ENCODE assay signal across 9 cellular contexts in the genomic region with DNA sequence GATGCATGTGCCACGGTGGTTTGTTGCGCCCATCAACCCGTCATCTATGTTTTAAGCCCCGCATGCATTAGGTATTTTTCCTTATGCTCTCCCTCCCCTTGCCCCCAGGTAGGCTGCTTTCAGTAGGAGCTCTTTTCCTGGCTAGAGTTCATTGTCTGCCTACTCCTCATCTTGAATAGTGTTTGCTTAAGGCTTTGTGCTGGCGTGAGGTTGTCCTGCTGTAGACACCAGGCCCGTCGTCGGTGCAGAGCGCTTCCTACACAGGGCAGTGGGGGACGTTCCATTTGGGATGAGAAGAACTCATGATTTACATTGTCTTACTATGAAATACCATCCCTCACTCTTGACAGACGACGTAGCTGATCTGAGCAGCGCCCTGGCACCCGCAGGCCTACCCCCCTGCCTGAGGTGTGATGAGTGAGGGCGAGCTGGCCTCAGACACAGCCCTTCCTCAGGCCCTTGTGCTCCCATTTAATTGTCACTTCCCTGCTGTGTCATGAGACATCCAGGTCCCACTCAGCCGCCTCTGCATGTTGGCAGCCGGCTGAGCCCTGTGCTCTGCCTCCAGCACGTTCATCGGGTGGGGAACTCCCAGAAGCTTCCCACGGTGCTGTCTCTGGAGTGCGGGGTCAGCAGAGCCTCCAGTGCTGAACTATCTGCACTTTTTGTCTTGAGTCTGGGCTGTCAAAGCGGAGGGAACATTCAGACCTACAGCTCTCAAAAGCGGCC.
DNase-seq lines count a peak whose midpoint lies in the region; ATAC-seq, FAIRE-seq and TF ChIP-seq lines count a peak whose summit lies in the region.
"Had no signal": no experiment of that assay in that cellular context is flagged by ENCODE, and none has a peak within 500 bp of the region (broad histone marks: within the 10 kb centered on the region; RNA-seq: fewer than 3 reads in every experiment).

No MANE protein-coding gene starts in this region.

- peaks cover 50% of the 10 kb centered on the region for H3K79me2 ChIP-seq in astrocyte (ENCODE audit: insufficient read depth, low read length)

- no peak for ATAC-seq in GM18858 (IDR thresholded peaks at IDR 0.05; ENCODE audit: unreplicated experiment)

- peak; percentile 66 for DNase-seq in NCI-H1092 (lab: John Stamatoyannopoulos, UW)
- peak; percentile 20 for DNase-seq in astrocyte (ENCODE audit: low read depth)
- peak; percentile 10 for DNase-seq in iris pigment epithelial cell (ENCODE audit: low read depth)
- DNase-seq in HAP-1 (ENCODE audit: low spot score in 2 of 2): no peak
- DNase-seq in SKM-1 (lab: John Stamatoyannopoulos, UW; ENCODE audit: unreplicated experiment): no peak
- DNase-seq: mesenchymal stem cell; stimulated activated CD4-positive, alpha-beta T cell treated with anti-CD3 and anti-CD28 coated beads, Interleukin-12 subunit alpha, Interleukin-12 subunit beta, amount 100 ng/mL, for 4 hours had no signal

- H3K9ac ChIP-seq in astrocyte (ENCODE audit: low read length): peak overlapping the region; percentile 34

- H3K9me3 Mint-ChIP-seq in astrocyte (ENCODE audit: unreplicated experiment): no peaks in the 10 kb centered on the region

- peak overlapping the region; percentile 65 for H3K4me2 ChIP-seq in astrocyte (ENCODE audit: low read length)

- no peak overlapping the region for H2AFZ ChIP-seq in astrocyte (ENCODE audit: low read depth, low read length)

- H3K27ac ChIP-seq in astrocyte (ENCODE audit: low read depth, low read length): peak overlapping the region; percentile 47
- H3K27ac ChIP-seq in temporal lobe (ENCODE audit: low read depth, low read length): peak overlapping the region; percentile 58

- H3K4me3 Mint-ChIP-seq in astrocyte (ENCODE audit: unreplicated experiment): no peak overlapping the region

- FAIRE-seq in astrocyte (lab: Jason Lieb, UNC): no peak

- H3K9me3 ChIP-seq in astrocyte (ENCODE audit: insufficient read depth, low read depth, low read length) (no peaks in the 10 kb centered on the region), HAP-1 (no peaks in the 10 kb centered on the region)

- no peaks in the 10 kb centered on the region for H3K27me3 ChIP-seq in astrocyte (ENCODE audit: insufficient read depth, low read length)
- no peaks in the 10 kb centered on the region for H3K27me3 ChIP-seq in HAP-1 (ENCODE audit: low read depth)

- peaks cover 16% of the 10 kb centered on the region for H4K20me1 ChIP-seq in astrocyte (ENCODE audit: insufficient read depth, low read length)

- peaks cover 10% of the 10 kb centered on the region for H3K4me1 Mint-ChIP-seq in astrocyte (ENCODE audit: low read depth, unreplicated experiment)

- in situ Hi-C loops in HAP-1 (cut with MboI; ENCODE audit: low sequenced_read_pairs): no loop called here

- H3K36me3 Mint-ChIP-seq in astrocyte (ENCODE audit: low read depth, unreplicated experiment): peaks cover 3% of the 10 kb centered on the region

- peak overlapping the region; percentile 38 for H3K27ac Mint-ChIP-seq in astrocyte (ENCODE audit: unreplicated experiment)

- no peak for TF ChIP-seq CTCF in astrocyte (IDR thresholded peaks at IDR 0.05; ENCODE audit: insufficient read depth, low read depth, low read length)

- no peaks in the 10 kb centered on the region for H3K27me3 Mint-ChIP-seq in astrocyte (ENCODE audit: low read depth, unreplicated experiment)

- H3K4me3 ChIP-seq in astrocyte (ENCODE audit: insufficient read depth, low read depth, low read length): no peak overlapping the region
- H3K4me3 ChIP-seq in HAP-1: no peak overlapping the region

- H3K36me3 ChIP-seq in astrocyte (ENCODE audit: insufficient read depth, low read length) (peaks cover 3% of the 10 kb centered on the region), HAP-1 (replicated peaks) (peaks cover 4% of the 10 kb centered on the region; the same call in 1 of the 2 replicates)

- H3K4me1 ChIP-seq in astrocyte (ENCODE audit: insufficient read depth, low read length): peaks cover 18% of the 10 kb centered on the region
- H3K4me1 ChIP-seq in HAP-1: no peaks in the 10 kb centered on the region

Comparison
In these comparisons a context has a peak if more than half of its experiments do, and no peak if none do; other contexts are left out.
1. DNase-seq: peak in NCI-H1092 (single experiment), astrocyte (single experiment) and iris pigment epithelial cell (single experiment); none in HAP-1 (0 of 2) and SKM-1 (single experiment).